ENCODE assay signal across 8 cellular contexts in the genomic region with DNA sequence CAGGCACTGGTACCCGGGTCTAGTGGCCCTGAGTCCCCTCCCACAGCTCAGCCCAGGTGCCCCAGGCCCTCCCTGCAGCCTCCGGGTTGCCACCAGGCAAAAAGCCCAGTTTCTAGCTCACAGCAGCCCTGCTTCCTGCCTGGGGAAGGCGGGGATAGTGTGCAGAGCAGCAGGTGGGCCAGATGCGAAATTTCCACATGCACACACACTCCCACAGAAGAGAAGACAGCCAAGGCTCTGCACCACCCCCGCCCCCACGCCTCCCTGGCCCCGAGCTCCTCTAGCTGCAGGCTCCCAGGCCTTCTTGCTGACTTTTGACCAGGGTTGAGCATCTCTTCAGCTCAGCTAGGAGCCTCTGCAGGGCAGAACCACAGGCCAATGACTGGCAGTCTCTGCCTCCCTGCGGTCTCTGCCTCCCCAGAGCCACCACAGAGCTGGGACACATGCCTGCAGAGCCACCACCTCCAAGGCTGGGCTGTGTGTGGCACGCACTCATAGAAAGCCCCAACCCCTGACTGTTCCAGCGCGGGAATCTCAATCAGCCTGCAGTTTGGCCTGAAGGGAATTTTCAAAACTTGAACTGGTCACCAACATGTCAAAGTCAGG. TPM values are rescaled to one million over a fixed set of nuclear protein-coding genes. Genes with fewer than 3 reads are reported as not detected.
DNase-seq lines count a peak whose midpoint lies in the region; ATAC-seq and TF ChIP-seq lines count a peak whose summit lies in the region.

No MANE protein-coding gene starts in this region.

- H3K36me3 ChIP-seq in stomach: peaks cover 14 to 61% (median 50%) of the 10 kb centered on the region in 4 donors

- no peak for TF ChIP-seq EP300 in stomach (IDR thresholded peaks at IDR 0.05)

- H3K9me3 ChIP-seq in stomach: no peaks in the 10 kb centered on the region

- H3K4me3 ChIP-seq in stomach: no peak overlapping the region

- 52 to 85% (median 59%) methylated on average over 5 to 11 of the region's 11 CpGs for WGBS in stomach, 5 donors

- peaks cover 38 to 80% (median 69%) of the 10 kb centered on the region in 4 donors for H3K4me1 ChIP-seq in stomach

- intact Hi-C loops in stomach (cut with DNase I; ENCODE audit: low total_unique reads): loop anchor here (10.0 kb wide), 1 partner anchor 91 kb away; the partner anchor contains the start of gene RBFA

- ATAC-seq in GM19035 (IDR thresholded peaks at IDR 0.05; ENCODE audit: unreplicated experiment) (no peak), GM21381 (IDR thresholded peaks at IDR 0.05; ENCODE audit: unreplicated experiment) (no peak)

- H3K27ac ChIP-seq in caudate nucleus (ENCODE audit: low read depth, low read length) (peak overlapping the region; percentile 30), stomach (peak overlapping the region in 1 of 5 donors; percentile 35)

- H3K27me3 ChIP-seq in stomach: no peaks in the 10 kb centered on the region

- DNase-seq in activated effector memory CD4-positive, alpha-beta T cell treated with anti-CD3 and anti-CD28 coated beads, Interleukin-2, amount 50 U/mL, for 16 hours: peak; percentile 64
- no peak for DNase-seq in activated effector memory CD4-positive, alpha-beta T cell treated with Interleukin-2 at 50 U/mL for 16 hours
- DNase-seq in NCI-H1092 treated with DMSO at 0.1 percent for 48 hours (lab: John Stamatoyannopoulos, UW) (peak; percentile 22), caudate nucleus (lab: John Stamatoyannopoulos, UW) (peak in 6 of 61 donors; percentile 19 to 54 (median 50)), stomach (peak; percentile 57), putamen (ENCODE audit: low spot score) (no peak)

- TF ChIP-seq POLR2A in stomach (IDR thresholded peaks at IDR 0.05): no peak

- TF ChIP-seq CTCF in stomach (IDR thresholded peaks at IDR 0.05): no peak

RNA-seq across cellular contexts. Expression of gene SLC66A2, which starts 7.2 kb away (rescaled TPM):
- 100 to 1,000 TPM in 1 of 5 donors, 10 to 100 TPM in 4; 18.1 to 148 (median 25.5) TPM for total RNA-seq in stomach
- 10 to 100 TPM; 19.1 to 31.1 (median 20.0) TPM for polyA plus RNA-seq in stomach

RNA-seq across cellular contexts. Expression of gene HSBP1L1, which starts 20.2 kb away (rescaled TPM):
- total RNA-seq in stomach: 10 to 100 TPM in 4 of 5 donors, 1 to 10 TPM in 1; 4.1 to 42.6 (median 23.8) TPM
- 10 to 100 TPM; 51.6 to 62.3 (median 58.7) TPM for polyA plus RNA-seq in stomach

RNA-seq across cellular contexts. Expression of gene TXNL4A, which starts 44.1 kb away (rescaled TPM):
- total RNA-seq in stomach: 100 to 1,000 TPM in 1 of 5 donors, 10 to 100 TPM in 4; 12.9 to 146 (median 16.8) TPM
- 100 to 1,000 TPM in 1 of 3 donors, 10 to 100 TPM in 2; 81.7 to 110 (median 97.0) TPM for polyA plus RNA-seq in stomach

Comparison
In these comparisons a context has a peak if more than half of its experiments do, and no peak if none do; other contexts are left out.
1. DNase-seq: peak in activated effector memory CD4-positive, alpha-beta T cell treated with anti-CD3 and anti-CD28 coated beads, Interleukin-2, amount 50 U/mL, for 16 hours (single experiment), NCI-H1092 treated with DMSO at 0.1 percent for 48 hours (single experiment) and stomach (single experiment); none in activated effector memory CD4-positive, alpha-beta T cell treated with Interleukin-2 at 50 U/mL for 16 hours (single experiment) and putamen (single experiment).